13 cellular contexts compared by ENCODE assay signal in genomic region chr15:90667063-90667754, GRCh38. TPM values are rescaled to one million over a fixed set of nuclear protein-coding genes. Genes with fewer than 3 reads are reported as not detected.
A peak's percentile ranks its signal among the peaks of the same experiment; 100 is the strongest.
DNase-seq lines count a peak whose midpoint lies in the region; ATAC-seq and TF ChIP-seq lines count a peak whose summit lies in the region.
"Had no signal": no experiment of that assay in that cellular context is flagged by ENCODE, and none has a peak within 500 bp of the region (broad histone marks: within the 10 kb centered on the region; RNA-seq: fewer than 3 reads in every experiment).

No MANE protein-coding gene starts in this region.

- H3K27ac Mint-ChIP-seq in Caco-2 (ENCODE audit: unreplicated experiment) (peak overlapping the region; percentile 47), HFFc6 (peak overlapping the region; percentile 59; the same call in 1 of the 2 replicates)
- peak overlapping the region; percentile 7 for H3K27ac Mint-ChIP-seq in activated naive CD8-positive, alpha-beta T cell treated with anti-CD3 and anti-CD28 coated beads for 36 hours
- peak overlapping the region in 5 of 9 donors; percentile 15 to 81 (median 42) for H3K27ac Mint-ChIP-seq in naive thymus-derived CD4-positive, alpha-beta T cell

- TF ChIP-seq CTCF in Caco-2 (IDR thresholded peaks at IDR 0.05; ENCODE audit: insufficient read depth in 1 of 2, low read depth in 1 of 2, low read length in 1 of 2, severe bottlenecking in 1 of 2, unreplicated experiment in 1 of 2) (no peak), HFFc6 (IDR thresholded peaks at IDR 0.05) (no peak), dorsolateral prefrontal cortex (IDR thresholded peaks at IDR 0.05 in 54 of 56, conservative IDR thresholded peaks at IDR 0.05 in 2 of 56; ENCODE audit: low read depth in 1 of 56, partially characterized antibody in 56 of 56) (no peak), A673 (conservative IDR thresholded peaks at IDR 0.05; ENCODE audit: low read depth, low read length) (no peak)

- H3K36me3 Mint-ChIP-seq in Caco-2 (ENCODE audit: insufficient read depth, unreplicated experiment) = peaks cover 6% of the 10 kb centered on the region
- peaks cover 4% of the 10 kb centered on the region; the same call in 1 of the 2 replicates for H3K36me3 Mint-ChIP-seq in HFFc6 (ENCODE audit: low read depth)
- H3K36me3 Mint-ChIP-seq in activated naive CD8-positive, alpha-beta T cell treated with anti-CD3 and anti-CD28 coated beads for 36 hours = peaks cover 7% of the 10 kb centered on the region
- peaks cover 0 to 20% (median 0%) of the 10 kb centered on the region in 5 donors for H3K36me3 Mint-ChIP-seq in naive thymus-derived CD4-positive, alpha-beta T cell
- H3K36me3 Mint-ChIP-seq: brain had no signal

- H3K27me3 ChIP-seq in Caco-2 (replicated peaks; ENCODE audit: control insufficient read depth, insufficient read depth, low read length) (no peaks in the 10 kb centered on the region), dorsolateral prefrontal cortex (no peaks in the 10 kb centered on the region), A673 (replicated peaks; ENCODE audit: insufficient read depth, low read depth, low read length, poor library complexity) (no peaks in the 10 kb centered on the region)
- no peaks in the 10 kb centered on the region for H3K27me3 ChIP-seq in naive thymus-derived CD4-positive, alpha-beta T cell (ENCODE audit: control insufficient read depth in 2 of 2, insufficient read depth in 2 of 2, low read length in 2 of 2)

- H3K4me1 Mint-ChIP-seq in Caco-2 (ENCODE audit: low read depth, unreplicated experiment) = peaks cover 8% of the 10 kb centered on the region
- peaks cover 30% of the 10 kb centered on the region for H3K4me1 Mint-ChIP-seq in HFFc6 (ENCODE audit: low read depth)
- peaks cover 30% of the 10 kb centered on the region for H3K4me1 Mint-ChIP-seq in activated naive CD8-positive, alpha-beta T cell treated with anti-CD3 and anti-CD28 coated beads for 36 hours
- peaks cover 14 to 54% (median 39%) of the 10 kb centered on the region in 7 donors for H3K4me1 Mint-ChIP-seq in naive thymus-derived CD4-positive, alpha-beta T cell

- BruUV-seq in Caco-2 (replicated peaks; lab: Mats Ljungman, UMichigan) (no TSS peak), A673 (replicated peaks; lab: Mats Ljungman, UMichigan) (no TSS peak)

- H3K27me3 Mint-ChIP-seq in Caco-2 (ENCODE audit: insufficient read depth, unreplicated experiment) (no peaks in the 10 kb centered on the region), HFFc6 (ENCODE audit: insufficient read depth) (peaks cover 19% of the 10 kb centered on the region)
- peaks cover 7% of the 10 kb centered on the region for H3K27me3 Mint-ChIP-seq in activated naive CD8-positive, alpha-beta T cell treated with anti-CD3 and anti-CD28 coated beads for 36 hours
- H3K27me3 Mint-ChIP-seq in naive thymus-derived CD4-positive, alpha-beta T cell = peaks cover 0 to 13% (median 6%) of the 10 kb centered on the region in 5 donors

- CTCF ChIA-PET in Caco-2 (lab: Charles Lee) = no interaction called here
- CTCF ChIA-PET in naive thymus-derived CD4-positive, alpha-beta T cell (lab: Charles Lee) = no interaction called here
- CTCF ChIA-PET in A673 (lab: Charles Lee) = no interaction called here

- H3K4me3 Mint-ChIP-seq in Caco-2 (ENCODE audit: unreplicated experiment) = peak overlapping the region; percentile 77
- H3K4me3 Mint-ChIP-seq in HFFc6 = peak overlapping the region; percentile 67
- H3K4me3 Mint-ChIP-seq in activated naive CD8-positive, alpha-beta T cell treated with anti-CD3 and anti-CD28 coated beads for 36 hours = peak overlapping the region; percentile 23
- H3K4me3 Mint-ChIP-seq in naive thymus-derived CD4-positive, alpha-beta T cell = peak overlapping the region; percentile 5 to 90 (median 62)

- POLR2A ChIA-PET in Caco-2 (lab: Charles Lee) (no interaction called here), A673 (lab: Charles Lee; ENCODE audit: low non-redundant PET) (interaction anchor here (0.7 kb wide), 1 partner anchor 15 kb away, joined by 3 read pairs; no protein-coding TSS in a partner anchor)
- POLR2A ChIA-PET in naive thymus-derived CD4-positive, alpha-beta T cell (lab: Charles Lee) = interaction anchor here (0.6 to 3.7 kb wide), 2 partner anchors 11 to 263 kb away, joined by 3 to 11 read pairs; no protein-coding TSS in a partner anchor

- no peak for ATAC-seq in naive thymus-derived CD4-positive, alpha-beta T cell
- ATAC-seq in HG02678 (IDR thresholded peaks at IDR 0.05; ENCODE audit: unreplicated experiment) (no peak), HG03521 (IDR thresholded peaks at IDR 0.05; ENCODE audit: unreplicated experiment) (no peak)

- intact Hi-C loops in Caco-2 (cut with micrococcal nuclease; ENCODE audit: unreplicated experiment) (no loop called here), dorsolateral prefrontal cortex (cut with DNase I) (no loop called here), A673 (cut with micrococcal nuclease; ENCODE audit: unreplicated experiment) (no loop called here)
- intact Hi-C loops in naive thymus-derived CD4-positive, alpha-beta T cell (cut with micrococcal nuclease) = no loop called here

- H3K4me3 ChIP-seq in Caco-2 (ENCODE audit: low read depth, low read length) = no peak overlapping the region
- no peak overlapping the region for H3K4me3 ChIP-seq in naive thymus-derived CD4-positive, alpha-beta T cell (ENCODE audit: low read length)
- H3K4me3 ChIP-seq in dorsolateral prefrontal cortex = no peak overlapping the region
- H3K4me3 ChIP-seq in A673 (ENCODE audit: low read depth, low read length, poor library complexity, severe bottlenecking) = no peak overlapping the region

- H3K9me3 Mint-ChIP-seq in Caco-2 (ENCODE audit: unreplicated experiment) (no peaks in the 10 kb centered on the region), HFFc6 (no peaks in the 10 kb centered on the region)
- H3K9me3 Mint-ChIP-seq in activated naive CD8-positive, alpha-beta T cell treated with anti-CD3 and anti-CD28 coated beads for 36 hours = no peaks in the 10 kb centered on the region
- no peaks in the 10 kb centered on the region for H3K9me3 Mint-ChIP-seq in naive thymus-derived CD4-positive, alpha-beta T cell
- H3K9me3 Mint-ChIP-seq: brain had no signal

- H3K36me3 ChIP-seq in Caco-2 (ENCODE audit: control insufficient read depth, insufficient read depth, low read length) = no peaks in the 10 kb centered on the region
- no peaks in the 10 kb centered on the region for H3K36me3 ChIP-seq in naive thymus-derived CD4-positive, alpha-beta T cell (ENCODE audit: control insufficient read depth in 2 of 3, insufficient read depth in 3 of 3, low read length in 3 of 3)
- H3K36me3 ChIP-seq in A673 (ENCODE audit: insufficient read depth, low read length, poor library complexity, severe bottlenecking) = no peaks in the 10 kb centered on the region

- H3K27ac ChIP-seq in naive thymus-derived CD4-positive, alpha-beta T cell (ENCODE audit: low read depth, low read length) = no peak overlapping the region
- H3K27ac ChIP-seq in dorsolateral prefrontal cortex (peak overlapping the region in 8 of 59 donors; percentile 7 to 48 (median 30)), A673 (ENCODE audit: low read depth, low read length, poor library complexity, severe bottlenecking) (no peak overlapping the region)

- no peaks in the 10 kb centered on the region for H3K9me3 ChIP-seq in Caco-2
- no peaks in the 10 kb centered on the region for H3K9me3 ChIP-seq in naive thymus-derived CD4-positive, alpha-beta T cell (ENCODE audit: control insufficient read depth in 2 of 3, low read length in 3 of 3)
- peaks cover under 1% of the 10 kb centered on the region for H3K9me3 ChIP-seq in A673 (ENCODE audit: low read depth, low read length, poor library complexity, severe bottlenecking)

- DNase-seq in Caco-2 (no peak), HFFc6 (peak; percentile 4), dorsolateral prefrontal cortex (no peak), A673 (ENCODE audit: low spot score) (no peak)
- DNase-seq in activated naive CD8-positive, alpha-beta T cell treated with anti-CD3 and anti-CD28 coated beads for 36 hours = no peak
- no peak for DNase-seq in naive thymus-derived CD4-positive, alpha-beta T cell
- DNase-seq: activated CD8-positive, alpha-beta memory T cell treated with anti-CD3 and anti-CD28 coated beads for 24 hours; DMS53; NCI-H1105; NCI-H526 treated with DMSO at 0.1 percent for 48 hours had no signal

- H3K4me1 ChIP-seq in Caco-2 (no peaks in the 10 kb centered on the region), A673 (ENCODE audit: insufficient read depth, low read length, poor library complexity, severe bottlenecking) (peaks cover 43% of the 10 kb centered on the region)
- H3K4me1 ChIP-seq in naive thymus-derived CD4-positive, alpha-beta T cell (ENCODE audit: control insufficient read depth in 2 of 2, insufficient read depth in 2 of 2, low read length in 2 of 2) = peaks cover 2 to 9% of the 10 kb centered on the region in 2 donors

RNA-seq across cellular contexts. Expression of gene BLM, which starts 49.9 kb away (rescaled TPM):
- total RNA-seq in Caco-2 (2022) (15.6 and 18.1 TPM in 2 replicates), dorsolateral prefrontal cortex (10 to 100 TPM in 3 of 120 experiments, 1 to 10 TPM in 117; 1.9 to 12.9 (median 5.7) TPM), A673 (2021) (40.0 and 43.6 TPM in 2 replicates)
- total RNA-seq in HFFc6 (2021; fragmentation: NEBNext Ultra II Directional; extraction: Animal tissue kit (Norgen Biotek cat#: 25700)) = 1 to 10 TPM; 2.8 to 7.7 (median 6.1) TPM
- 10 to 100 TPM; 47.8 to 49.8 TPM for total RNA-seq in activated naive CD8-positive, alpha-beta T cell treated with anti-CD3 and anti-CD28 coated beads for 36 hours
- 10 to 100 TPM in 1 of 5 experiments, 1 to 10 TPM in 4; 3.5 to 53.1 (median 6.6) TPM for total RNA-seq in naive thymus-derived CD4-positive, alpha-beta T cell
- 1 to 10 TPM; 2.8 to 4.4 TPM for polyA plus RNA-seq in naive thymus-derived CD4-positive, alpha-beta T cell

Comparison
In these comparisons a context has a peak if more than half of its experiments do, and no peak if none do; other contexts are left out.
1. H3K27ac Mint-ChIP-seq: peak in every context shown above with its lines; median percentile 59 in HFFc6; 47 in Caco-2; 42 in naive thymus-derived CD4-positive, alpha-beta T cell; 7 in activated naive CD8-positive, alpha-beta T cell treated with anti-CD3 and anti-CD28 coated beads for 36 hours.
2. H3K4me3 Mint-ChIP-seq: peak in every context shown above with its lines; median percentile 77 in Caco-2; 67 in HFFc6; 62 in naive thymus-derived CD4-positive, alpha-beta T cell; 23 in activated naive CD8-positive, alpha-beta T cell treated with anti-CD3 and anti-CD28 coated beads for 36 hours.